In genomic region chr22:36258750-36259619, GRCh38 we compare ENCODE assay signal across 8 cellular contexts. TPM values are rescaled to one million over a fixed set of nuclear protein-coding genes. Genes with fewer than 3 reads are reported as not detected.
DNase-seq lines count a peak whose midpoint lies in the region; ATAC-seq and TF ChIP-seq lines count a peak whose summit lies in the region.

No MANE protein-coding gene starts in this region.

- peaks cover 0 to 84% (median 41%) of the 10 kb centered on the region in 6 donors for H3K36me3 ChIP-seq in spleen

- peak; percentile 90 for ATAC-seq in WTC11
- peak; percentile 51 for ATAC-seq in left ventricle myocardium superior
- ATAC-seq in HG02973 (IDR thresholded peaks at IDR 0.05; ENCODE audit: unreplicated experiment): no peak

- no peaks in the 10 kb centered on the region for H3K27me3 ChIP-seq in spleen (replicated peaks in 1 of 7)

- H3K27ac ChIP-seq in spleen: peak overlapping the region; percentile 49 to 82 (median 67)

- no peaks in the 10 kb centered on the region; the same call in 1 of the 2 replicates for H3K27me3 Mint-ChIP-seq in WTC11 (ENCODE audit: low read depth)

- POLR2A ChIA-PET in WTC11 (lab: Charles Lee): interaction anchor here (2.7 kb wide), 1 partner anchor 19 kb away, joined by 9 read pairs; the partner anchor contains the start of gene APOL2

- H3K4me3 ChIP-seq in spleen: no peak overlapping the region

- no peaks in the 10 kb centered on the region for H3K9me3 Mint-ChIP-seq in WTC11

- CTCF ChIA-PET in WTC11 (lab: Charles Lee): interaction anchor here (0.8 to 2.3 kb wide), 10 partner anchors 18 to 228 kb away, joined by 3 to 8 read pairs (median 4); partner anchors contain the start of gene APOL2

- no peaks in the 10 kb centered on the region for H3K36me3 Mint-ChIP-seq in WTC11

- 33 to 52% (median 49%) methylated on average over 16 of the region's 16 CpGs for WGBS in spleen, 5 donors

- DNase-seq in NCI-H1417 (lab: John Stamatoyannopoulos, UW) (peak in 2 of 3 experiments; percentile 10 to 48), NCI-H1417 treated with DMSO at 0.1 percent for 48 hours (lab: John Stamatoyannopoulos, UW) (no peak), WTC11 (ENCODE audit: low spot score) (peak; percentile 64), left ventricle myocardium superior (peak; percentile 50), spleen (no peak), inferior parietal cortex (ENCODE audit: extremely low spot score) (no peak), NCI-H1105 treated with DMSO at 0.1 percent for 48 hours (lab: John Stamatoyannopoulos, UW) (no peak)

- peak overlapping the region; percentile 94 for H3K27ac Mint-ChIP-seq in WTC11

- peaks cover 31 to 74% (median 57%) of the 10 kb centered on the region in 6 donors for H3K4me1 ChIP-seq in spleen

- TF ChIP-seq POLR2A in spleen (IDR thresholded peaks at IDR 0.05): no peak

- H3K9me3 ChIP-seq in spleen: no peaks in the 10 kb centered on the region

- intact Hi-C loops in left ventricle myocardium superior (cut with micrococcal nuclease): no loop called here
- intact Hi-C loops in spleen (cut with DNase I; ENCODE audit: low total_unique reads): no loop called here

- H3K4me3 Mint-ChIP-seq in WTC11: peak overlapping the region; percentile 25

- no peak for TF ChIP-seq CTCF in WTC11 (IDR thresholded peaks at IDR 0.05)
- no peak for TF ChIP-seq CTCF in spleen (IDR thresholded peaks at IDR 0.05 in 8 of 11, conservative IDR thresholded peaks at IDR 0.05 in 3 of 11)

- H3K4me1 Mint-ChIP-seq in WTC11: peaks cover 35% of the 10 kb centered on the region

TF ChIP-seq in WTC11, 78 proteins besides CTCF, POLR2A, EP300 and RAD21:
- TF ChIP-seq ZNF121 (CRISPR knock-in tag; IDR thresholded peaks at IDR 0.05) (no peak), E2F5 (CRISPR knock-in tag; IDR thresholded peaks at IDR 0.05) (no peak), GRHL2 (CRISPR knock-in tag; IDR thresholded peaks at IDR 0.05; ENCODE audit: insufficient replicate concordance, severe bottlenecking) (no peak), USF2 (CRISPR knock-in tag; IDR thresholded peaks at IDR 0.05) (peak; percentile 27; the same call in 1 of the 2 replicates), IRF2 (CRISPR knock-in tag; IDR thresholded peaks at IDR 0.05; ENCODE audit: borderline replicate concordance, low read depth) (no peak)
- TF ChIP-seq, protein P1, sequence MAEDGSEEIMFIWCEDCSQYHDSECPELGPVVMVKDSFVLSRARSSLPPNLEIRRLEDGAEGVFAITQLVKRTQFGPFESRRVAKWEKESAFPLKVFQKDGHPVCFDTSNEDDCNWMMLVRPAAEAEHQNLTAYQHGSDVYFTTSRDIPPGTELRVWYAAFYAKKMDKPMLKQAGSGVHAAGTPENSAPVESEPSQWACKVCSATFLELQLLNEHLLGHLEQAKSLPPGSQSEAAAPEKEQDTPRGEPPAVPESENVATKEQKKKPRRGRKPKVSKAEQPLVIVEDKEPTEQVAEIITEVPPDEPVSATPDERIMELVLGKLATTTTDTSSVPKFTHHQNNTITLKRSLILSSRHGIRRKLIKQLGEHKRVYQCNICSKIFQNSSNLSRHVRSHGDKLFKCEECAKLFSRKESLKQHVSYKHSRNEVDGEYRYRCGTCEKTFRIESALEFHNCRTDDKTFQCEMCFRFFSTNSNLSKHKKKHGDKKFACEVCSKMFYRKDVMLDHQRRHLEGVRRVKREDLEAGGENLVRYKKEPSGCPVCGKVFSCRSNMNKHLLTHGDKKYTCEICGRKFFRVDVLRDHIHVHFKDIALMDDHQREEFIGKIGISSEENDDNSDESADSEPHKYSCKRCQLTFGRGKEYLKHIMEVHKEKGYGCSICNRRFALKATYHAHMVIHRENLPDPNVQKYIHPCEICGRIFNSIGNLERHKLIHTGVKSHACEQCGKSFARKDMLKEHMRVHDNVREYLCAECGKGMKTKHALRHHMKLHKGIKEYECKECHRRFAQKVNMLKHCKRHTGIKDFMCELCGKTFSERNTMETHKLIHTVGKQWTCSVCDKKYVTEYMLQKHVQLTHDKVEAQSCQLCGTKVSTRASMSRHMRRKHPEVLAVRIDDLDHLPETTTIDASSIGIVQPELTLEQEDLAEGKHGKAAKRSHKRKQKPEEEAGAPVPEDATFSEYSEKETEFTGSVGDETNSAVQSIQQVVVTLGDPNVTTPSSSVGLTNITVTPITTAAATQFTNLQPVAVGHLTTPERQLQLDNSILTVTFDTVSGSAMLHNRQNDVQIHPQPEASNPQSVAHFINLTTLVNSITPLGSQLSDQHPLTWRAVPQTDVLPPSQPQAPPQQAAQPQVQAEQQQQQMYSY (CRISPR knock-in tag; IDR thresholded peaks at IDR 0.05): peak; percentile 86
- TF ChIP-seq, protein P2, sequence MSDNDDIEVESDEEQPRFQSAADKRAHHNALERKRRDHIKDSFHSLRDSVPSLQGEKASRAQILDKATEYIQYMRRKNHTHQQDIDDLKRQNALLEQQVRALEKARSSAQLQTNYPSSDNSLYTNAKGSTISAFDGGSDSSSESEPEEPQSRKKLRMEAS (CRISPR knock-in tag; IDR thresholded peaks at IDR 0.05): 0 out of 2 replicates have a peak, but pooled peaks have one; percentile 14
TF ChIP-seq in WTC11: peak in this region for 3.

RNA-seq across cellular contexts. Expression of gene APOL1, which starts 6.1 kb away (rescaled TPM):
- total RNA-seq in WTC11 (2021) (0.27 to 0.41 TPM (median 0.35 TPM) in 3 replicates), left ventricle myocardium superior (17.6 TPM), spleen (100 to 1,000 TPM in 1 of 7 donors, 10 to 100 TPM in 6; 33.3 to 108 (median 73.9) TPM)
- polyA plus RNA-seq in spleen: 10 to 100 TPM in 2 of 3 donors, 1 to 10 TPM in 1; 10.0 to 24.2 (median 11.4) TPM

RNA-seq across cellular contexts. Expression of gene APOL2, which starts 19.7 kb away (rescaled TPM):
- 11.2 to 12.5 TPM (median 12.4 TPM) in 3 replicates for total RNA-seq in WTC11 (2021)
- total RNA-seq in left ventricle myocardium superior: 56.7 TPM
- 10 to 100 TPM; 53.2 to 77.2 (median 59.3) TPM for total RNA-seq in spleen
- polyA plus RNA-seq in spleen: 10 to 100 TPM; 16.0 to 35.0 (median 20.2) TPM

RNA-seq across cellular contexts. Expression of gene APOL4, which starts 57.4 kb away (rescaled TPM):
- total RNA-seq in WTC11 (2021): 0.07 to 0.31 TPM in 2 of 3 replicates, not detected in the other
- 3.8 TPM for total RNA-seq in left ventricle myocardium superior
- 10 to 100 TPM in 2 of 7 donors, 1 to 10 TPM in 4, not detected in 1; 2.5 to 14.4 (median 4.9) TPM for total RNA-seq in spleen
- polyA plus RNA-seq in spleen: 1 to 10 TPM; 3.0 to 4.0 (median 3.9) TPM

Comparison
In these comparisons a context has a peak if more than half of its experiments do, and no peak if none do; other contexts are left out.
1. DNase-seq: peak in NCI-H1417 (2 of 3), WTC11 (single experiment) and left ventricle myocardium superior (single experiment); none in NCI-H1417 treated with DMSO at 0.1 percent for 48 hours (single experiment), spleen (single experiment), inferior parietal cortex (single experiment) and NCI-H1105 treated with DMSO at 0.1 percent for 48 hours (single experiment).
2. RNA of gene APOL1, which starts 6.1 kb away (total RNA-seq): 33.3 to 108 TPM in spleen and 17.6 TPM in left ventricle myocardium superior (single experiment); 0.27 to 0.41 TPM in WTC11; every median in the first group is over 10 times any median in the second.